In genomic region chr4:176309046-176309445, GRCh38 we compare ENCODE assay signal across 11 cellular contexts. TPM values are rescaled to one million over a fixed set of nuclear protein-coding genes. Genes with fewer than 3 reads are reported as not detected.
DNase-seq lines count a peak whose midpoint lies in the region; ATAC-seq, FAIRE-seq and TF ChIP-seq lines count a peak whose summit lies in the region.
"Had no signal": no experiment of that assay in that cellular context is flagged by ENCODE, and none has a peak within 500 bp of the region (broad histone marks: within the 10 kb centered on the region; RNA-seq: fewer than 3 reads in every experiment).

No MANE protein-coding gene starts in this region.

- H3K27me3 Mint-ChIP-seq in activated T-helper 1 cell treated with anti-CD3 and anti-CD28 coated beads, Interleukin-12 subunit alpha, Interleukin-12 subunit beta, Interleukin-2, Interleukin-4 antibody, amounts not matched to agents 30 ng/mL and 10 ng/mL and 1 ng/mL, durations not matched to agents 14 hours and 24 hours and 36 hours (ENCODE audit: insufficient read depth): peaks cover 21% of the 10 kb centered on the region

- CTCF ChIA-PET in GM12878 (lab: Yijun Ruan, JAX): interaction anchor here (1.4 kb wide), 1 partner anchor 16 kb away, joined by 5 read pairs; no protein-coding TSS in a partner anchor

- no peak overlapping the region for H3K27ac ChIP-seq in GM12878 (ENCODE audit: control insufficient read depth, insufficient read depth)

- no peak for DNase-seq in GM12878 (ENCODE audit: low read depth, low spot score)
- no peak for DNase-seq in activated T-helper 1 cell treated with anti-CD3 and anti-CD28 coated beads, Interleukin-12 subunit alpha, Interleukin-12 subunit beta, Interleukin-2, Interleukin-4 antibody, amounts not matched to agents 30 ng/mL and 10 ng/mL and 1 ng/mL, durations not matched to agents 14 hours and 24 hours and 36 hours (ENCODE audit: low spot score)
- DNase-seq in NCI-H187 (lab: John Stamatoyannopoulos, UW): no peak
- no peak for DNase-seq in activated effector memory CD4-positive, alpha-beta T cell treated with anti-CD3 and anti-CD28 coated beads, Interleukin-2, amount 50 U/mL, for 16 hours
- DNase-seq: activated naive CD8-positive, alpha-beta T cell treated with anti-CD3 and anti-CD28 coated beads for 36 hours; NCI-H1436; OCI-M1 had no signal

- no peak overlapping the region for H3K4me3 ChIP-seq in GM12878

- TF ChIP-seq EP300 in GM12878 (IDR thresholded peaks at IDR 0.05; ENCODE audit: borderline replicate concordance in 1 of 2, control insufficient read depth in 1 of 2, low read depth in 2 of 2, low read length in 2 of 2): peak; percentile 13 to 32; a peak in 1 of 4 replicates

- SMC1A ChIA-PET in GM12878 (lab: Charles Lee; ENCODE audit: uncharacterized antibody, unreplicated experiment): interaction anchor here (1.2 kb wide), 2 partner anchors 10 to 159 kb away, joined by 3 to 4 read pairs; no protein-coding TSS in a partner anchor

- no peaks in the 10 kb centered on the region for H3K36me3 ChIP-seq in GM12878 (ENCODE audit: control insufficient read depth in 2 of 2, insufficient read depth in 2 of 2, low read length in 1 of 2)

- RAD21 ChIA-PET in GM12878 (lab: Charles Lee; ENCODE audit: unreplicated experiment): no interaction called here

- no peak for TF ChIP-seq CTCF in GM12878 (IDR thresholded peaks at IDR 0.05 in 2 of 3, conservative IDR thresholded peaks at IDR 0.05 in 1 of 3; ENCODE audit: control insufficient read depth in 2 of 3, extremely low read depth in 1 of 3, insufficient read depth in 1 of 3, low read depth in 3 of 3, low read length in 3 of 3)

- no peak for TF ChIP-seq POLR2A in GM12878 (IDR thresholded peaks at IDR 0.05; ENCODE audit: low read depth, low read length)

- H3K9me3 ChIP-seq in GM12878 (replicated peaks; ENCODE audit: control insufficient read depth, insufficient read depth, low read length): no peaks in the 10 kb centered on the region

- POLR2A ChIA-PET in GM12878 (lab: Charles Lee): no interaction called here

- no peak overlapping the region for H3K27ac Mint-ChIP-seq in activated T-helper 1 cell treated with anti-CD3 and anti-CD28 coated beads, Interleukin-12 subunit alpha, Interleukin-12 subunit beta, Interleukin-2, Interleukin-4 antibody, amounts not matched to agents 30 ng/mL and 10 ng/mL and 1 ng/mL, durations not matched to agents 14 hours and 24 hours and 36 hours
- H3K27ac Mint-ChIP-seq: activated naive CD8-positive, alpha-beta T cell treated with anti-CD3 and anti-CD28 coated beads for 36 hours; WTC11 had no signal

- H3K4me1 ChIP-seq in GM12878 (ENCODE audit: control insufficient read depth, insufficient read depth, low read length): peaks cover 17% of the 10 kb centered on the region

- H2AFZ ChIP-seq in GM12878 (ENCODE audit: control insufficient read depth, low read depth, low read length): no peak overlapping the region

- no peaks in the 10 kb centered on the region for H3K27me3 ChIP-seq in GM12878 (replicated peaks in 1 of 2; ENCODE audit: control insufficient read depth in 2 of 2, insufficient read depth in 2 of 2, low read length in 1 of 2)

- BruUV-seq in GM12878 (replicated peaks; lab: Mats Ljungman, UMichigan): no TSS peak

- in situ Hi-C loops in GM12878 (cut with MboI): loop anchor here (5.0 kb wide), 1 partner anchor 112 kb away; the partner anchor contains the start of gene SPATA4

- H3K79me2 ChIP-seq in GM12878 (ENCODE audit: control insufficient read depth, insufficient read depth, low read length): no peaks in the 10 kb centered on the region

- 0% methylated on average over 2 of the region's 2 CpGs for WGBS in GM12878 (ENCODE audit: insufficient coverage, insufficient replicate concordance, low lambda C conversion rate, missing lambda C conversion rate)

- peak; percentile 89 for FAIRE-seq in GM12878 (lab: Jason Lieb, UNC)

- peak overlapping the region; percentile 50 for H3K4me2 ChIP-seq in GM12878 (ENCODE audit: control insufficient read depth, insufficient read depth)

- no peak overlapping the region for H3K4me3 Mint-ChIP-seq in activated T-helper 1 cell treated with anti-CD3 and anti-CD28 coated beads, Interleukin-12 subunit alpha, Interleukin-12 subunit beta, Interleukin-2, Interleukin-4 antibody, amounts not matched to agents 30 ng/mL and 10 ng/mL and 1 ng/mL, durations not matched to agents 14 hours and 24 hours and 36 hours
- H3K4me3 Mint-ChIP-seq: activated naive CD8-positive, alpha-beta T cell treated with anti-CD3 and anti-CD28 coated beads for 36 hours; WTC11 had no signal

- intact Hi-C loops in GM12878 (cut with micrococcal nuclease; ENCODE audit: unreplicated experiment): no loop called here
- intact Hi-C loops in activated T-helper 1 cell treated with anti-CD3 and anti-CD28 coated beads, Interleukin-12 subunit alpha, Interleukin-12 subunit beta, Interleukin-2, Interleukin-4 antibody, amounts not matched to agents 30 ng/mL and 10 ng/mL and 1 ng/mL, durations not matched to agents 14 hours and 24 hours and 36 hours (cut with micrococcal nuclease): no loop called here

- TF ChIP-seq RAD21 in GM12878 (IDR thresholded peaks at IDR 0.05; ENCODE audit: insufficient read depth, low read depth, low read length): no peak

- no peaks in the 10 kb centered on the region for H4K20me1 ChIP-seq in GM12878 (ENCODE audit: control insufficient read depth, insufficient read depth)

- peak; percentile 98 for ATAC-seq in GM18870 (IDR thresholded peaks at IDR 0.05; ENCODE audit: unreplicated experiment)
- peak; percentile 100 for ATAC-seq in GM21423 (IDR thresholded peaks at IDR 0.05; ENCODE audit: unreplicated experiment)
- peak; percentile 99 for ATAC-seq in HG03066 (IDR thresholded peaks at IDR 0.05; ENCODE audit: low read depth, unreplicated experiment)
- ATAC-seq in GM12878: peak; percentile 98
- ATAC-seq: WTC11 had no signal

- H3K9me3 Mint-ChIP-seq in activated T-helper 1 cell treated with anti-CD3 and anti-CD28 coated beads, Interleukin-12 subunit alpha, Interleukin-12 subunit beta, Interleukin-2, Interleukin-4 antibody, amounts not matched to agents 30 ng/mL and 10 ng/mL and 1 ng/mL, durations not matched to agents 14 hours and 24 hours and 36 hours: no peaks in the 10 kb centered on the region
- H3K9me3 Mint-ChIP-seq: activated naive CD8-positive, alpha-beta T cell treated with anti-CD3 and anti-CD28 coated beads for 36 hours; WTC11 had no signal

- no peak overlapping the region for H3K9ac ChIP-seq in GM12878 (ENCODE audit: control insufficient read depth, insufficient read depth, low read length)

- H3K4me1 Mint-ChIP-seq in activated T-helper 1 cell treated with anti-CD3 and anti-CD28 coated beads, Interleukin-12 subunit alpha, Interleukin-12 subunit beta, Interleukin-2, Interleukin-4 antibody, amounts not matched to agents 30 ng/mL and 10 ng/mL and 1 ng/mL, durations not matched to agents 14 hours and 24 hours and 36 hours (ENCODE audit: low read depth): no peaks in the 10 kb centered on the region
- H3K4me1 Mint-ChIP-seq: activated naive CD8-positive, alpha-beta T cell treated with anti-CD3 and anti-CD28 coated beads for 36 hours had no signal

- H3K36me3 Mint-ChIP-seq in activated T-helper 1 cell treated with anti-CD3 and anti-CD28 coated beads, Interleukin-12 subunit alpha, Interleukin-12 subunit beta, Interleukin-2, Interleukin-4 antibody, amounts not matched to agents 30 ng/mL and 10 ng/mL and 1 ng/mL, durations not matched to agents 14 hours and 24 hours and 36 hours (ENCODE audit: low read depth): no peaks in the 10 kb centered on the region
- H3K36me3 Mint-ChIP-seq: activated naive CD8-positive, alpha-beta T cell treated with anti-CD3 and anti-CD28 coated beads for 36 hours; WTC11 had no signal

RNA-seq across cellular contexts. Expression of gene SPCS3, which starts 10.7 kb away (rescaled TPM):
- total RNA-seq in GM12878 (2013; cell fraction: nucleolus; rRNA removed): 114 and 123 TPM in 2 replicates
- 83.4 and 92.6 TPM in 2 replicates for total RNA-seq in GM12878 (2014; rRNA removed)
- total RNA-seq in GM12878 (2014; rRNA removed; fragmentation: Illumina TruSeq; extraction: Trizol): 112 and 113 TPM in 2 replicates
- 144 and 151 TPM in 2 replicates for total RNA-seq in GM12878 (2021)
- polyA plus RNA-seq in GM12878 (2011; ENCODE audit: low read depth): 34.6 TPM
- polyA plus RNA-seq in GM12878 (2011; rRNA removed): 50.0 and 79.6 TPM in 2 replicates
- 19.2 and 19.8 TPM in 2 replicates for polyA plus RNA-seq in GM12878 (2011; cell fraction: cytosol; rRNA removed)
- polyA plus RNA-seq in GM12878 (2011; cell fraction: nucleus; rRNA removed): 33.6 and 34.1 TPM in 2 replicates
- polyA plus RNA-seq in GM12878 (2012): 44.5 and 53.0 TPM in 2 replicates
- polyA plus RNA-seq in GM12878 (2014; fragmentation: Illumina TruSeq; extraction: Trizol): 69.4 and 87.6 TPM in 2 replicates
- 10 to 100 TPM; 50.6 to 53.4 TPM for polyA plus RNA-seq in GM12878 (2014; fragmentation: Nextera tagmentation; extraction: Ambion mirVana)
- 61.6 and 74.4 TPM in 2 replicates for polyA plus RNA-seq in GM12878 (2014; rRNA removed)
- 100 to 1,000 TPM; 114 to 124 TPM for polyA plus RNA-seq in GM12878 (2016; fragmentation: Nextera tagmentation; extraction: Ambion mirVana)
- 26.3 and 26.6 TPM in 2 replicates for polyA minus RNA-seq in GM12878 (2011; rRNA and poly(A)+ RNA removed)
- 18.4 TPM in 2 replicates for polyA minus RNA-seq in GM12878 (2011; cell fraction: cytosol; rRNA and poly(A)+ RNA removed)
- 45.9 and 79.7 TPM in 2 replicates for polyA minus RNA-seq in GM12878 (2011; cell fraction: nucleus; rRNA and poly(A)+ RNA removed)
- total RNA-seq in activated T-helper 1 cell treated with anti-CD3 and anti-CD28 coated beads, Interleukin-12 subunit alpha, Interleukin-12 subunit beta, Interleukin-2, Interleukin-4 antibody, amounts not matched to agents 30 ng/mL and 10 ng/mL and 1 ng/mL, durations not matched to agents 14 hours and 24 hours and 36 hours: 197 and 203 TPM in 2 replicates

RNA-seq across cellular contexts. Expression of gene ASB5, which starts 40.0 kb away (rescaled TPM):
- not detected in 2 replicates for total RNA-seq in GM12878 (2013; cell fraction: nucleolus; rRNA removed)
- total RNA-seq in GM12878 (2014; rRNA removed): not detected in 2 replicates
- total RNA-seq in GM12878 (2014; rRNA removed; fragmentation: Illumina TruSeq; extraction: Trizol): not detected in 2 replicates
- total RNA-seq in GM12878 (2021): not detected in 2 replicates
- not detected for polyA plus RNA-seq in GM12878 (2011; ENCODE audit: low read depth)
- polyA plus RNA-seq in GM12878 (2011; rRNA removed): not detected in 2 replicates
- not detected in 2 replicates for polyA plus RNA-seq in GM12878 (2011; cell fraction: cytosol; rRNA removed)
- polyA plus RNA-seq in GM12878 (2011; cell fraction: nucleus; rRNA removed): not detected in 2 replicates
- polyA plus RNA-seq in GM12878 (2012): not detected in 2 replicates
- not detected in 2 replicates for polyA plus RNA-seq in GM12878 (2014; fragmentation: Illumina TruSeq; extraction: Trizol)
- not detected for polyA plus RNA-seq in GM12878 (2014; fragmentation: Nextera tagmentation; extraction: Ambion mirVana)
- polyA plus RNA-seq in GM12878 (2014; rRNA removed): 0.03 TPM in 1 of 2 replicates, not detected in the other
- not detected for polyA plus RNA-seq in GM12878 (2016; fragmentation: Nextera tagmentation; extraction: Ambion mirVana)
- polyA minus RNA-seq in GM12878 (2011; rRNA and poly(A)+ RNA removed): not detected in 2 replicates
- polyA minus RNA-seq in GM12878 (2011; cell fraction: cytosol; rRNA and poly(A)+ RNA removed): not detected in 2 replicates
- polyA minus RNA-seq in GM12878 (2011; cell fraction: nucleus; rRNA and poly(A)+ RNA removed): not detected in 2 replicates
- total RNA-seq in activated T-helper 1 cell treated with anti-CD3 and anti-CD28 coated beads, Interleukin-12 subunit alpha, Interleukin-12 subunit beta, Interleukin-2, Interleukin-4 antibody, amounts not matched to agents 30 ng/mL and 10 ng/mL and 1 ng/mL, durations not matched to agents 14 hours and 24 hours and 36 hours: not detected in 2 replicates
- total RNA-seq: activated naive CD8-positive, alpha-beta T cell treated with anti-CD3 and anti-CD28 coated beads for 36 hours; WTC11 had no signal
